In the genomic region with DNA sequence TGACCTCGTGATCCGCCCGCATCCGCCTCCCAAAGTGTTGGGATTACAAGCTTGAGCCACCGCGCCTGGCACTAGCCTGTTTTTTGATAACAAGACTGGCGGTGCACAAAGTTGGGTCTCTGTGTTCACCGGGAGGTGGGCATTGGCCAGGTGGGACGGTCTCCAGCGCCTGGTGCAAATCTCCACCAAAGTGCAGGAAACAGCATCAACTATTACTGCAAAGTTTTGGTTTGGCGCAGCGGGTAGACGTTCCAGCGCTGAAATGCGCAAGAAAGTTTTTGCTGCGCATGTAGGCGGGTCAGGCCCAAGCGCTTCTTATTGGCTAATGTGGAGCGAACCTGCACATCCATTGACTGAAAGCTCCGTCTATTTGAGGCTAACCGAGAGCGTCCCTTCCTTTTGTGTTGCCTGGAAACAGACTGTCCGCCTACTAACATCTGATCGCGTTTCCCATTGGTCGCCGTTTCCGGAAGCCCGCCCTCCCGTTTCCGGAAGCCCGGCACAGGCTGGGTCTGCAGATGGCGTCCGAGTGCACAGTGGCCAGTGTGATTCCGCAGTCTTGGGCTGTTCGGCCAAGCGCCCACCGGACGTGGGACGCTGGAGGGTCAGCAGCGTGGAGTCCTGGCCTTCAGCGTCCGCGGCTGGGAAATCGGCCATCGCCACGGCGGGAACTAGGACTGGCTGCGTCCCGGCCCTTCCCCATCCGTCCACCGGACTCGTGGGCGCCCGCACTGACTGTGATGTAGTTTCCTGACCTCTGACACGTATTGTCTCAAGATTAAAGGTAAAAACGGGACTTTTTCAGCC, we compare ENCODE assay signal across 1 cellular context.
TF ChIP-seq lines count a peak whose summit lies in the region.

No MANE protein-coding gene starts in this region.

TF ChIP-seq in GM12878, 131 proteins besides CTCF, POLR2A, EP300 and RAD21 (continued from another document):
- 0 out of 2 replicates have a peak, but pooled peaks have one; percentile 9 for TF ChIP-seq RBBP5 (conservative IDR thresholded peaks at IDR 0.05)
- TF ChIP-seq MEF2A (IDR thresholded peaks at IDR 0.05; ENCODE audit: insufficient read depth, low read depth, low read length), result no peak
- no peak for TF ChIP-seq MTA2 (IDR thresholded peaks at IDR 0.05; ENCODE audit: low read depth)
- TF ChIP-seq FOXM1 (IDR thresholded peaks at IDR 0.05; ENCODE audit: low read depth, low read length), result no peak
- no peak for TF ChIP-seq EED (IDR thresholded peaks at IDR 0.05; ENCODE audit: low read depth)
- no peak for TF ChIP-seq EZH2 (IDR thresholded peaks at IDR 0.05; ENCODE audit: borderline replicate concordance, control insufficient read depth, low read depth, low read length)
- TF ChIP-seq, protein P1, sequence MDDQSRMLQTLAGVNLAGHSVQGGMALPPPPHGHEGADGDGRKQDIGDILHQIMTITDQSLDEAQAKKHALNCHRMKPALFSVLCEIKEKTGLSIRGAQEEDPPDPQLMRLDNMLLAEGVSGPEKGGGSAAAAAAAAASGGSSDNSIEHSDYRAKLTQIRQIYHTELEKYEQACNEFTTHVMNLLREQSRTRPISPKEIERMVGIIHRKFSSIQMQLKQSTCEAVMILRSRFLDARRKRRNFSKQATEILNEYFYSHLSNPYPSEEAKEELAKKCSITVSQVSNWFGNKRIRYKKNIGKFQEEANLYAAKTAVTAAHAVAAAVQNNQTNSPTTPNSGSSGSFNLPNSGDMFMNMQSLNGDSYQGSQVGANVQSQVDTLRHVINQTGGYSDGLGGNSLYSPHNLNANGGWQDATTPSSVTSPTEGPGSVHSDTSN (IDR thresholded peaks at IDR 0.05; ENCODE audit: insufficient replicate concordance, low read depth, low read length), result peak; percentile 95
- peak; percentile 78 for TF ChIP-seq KLF5 (IDR thresholded peaks at IDR 0.05; ENCODE audit: partially characterized antibody)
- peak; percentile 56; the same call in 1 of the 2 replicates for TF ChIP-seq BMI1 (IDR thresholded peaks at IDR 0.05; ENCODE audit: borderline replicate concordance)
- peak; percentile 57 for TF ChIP-seq SIN3A (IDR thresholded peaks at IDR 0.05; ENCODE audit: low read depth, low read length)
- TF ChIP-seq, protein P2, sequence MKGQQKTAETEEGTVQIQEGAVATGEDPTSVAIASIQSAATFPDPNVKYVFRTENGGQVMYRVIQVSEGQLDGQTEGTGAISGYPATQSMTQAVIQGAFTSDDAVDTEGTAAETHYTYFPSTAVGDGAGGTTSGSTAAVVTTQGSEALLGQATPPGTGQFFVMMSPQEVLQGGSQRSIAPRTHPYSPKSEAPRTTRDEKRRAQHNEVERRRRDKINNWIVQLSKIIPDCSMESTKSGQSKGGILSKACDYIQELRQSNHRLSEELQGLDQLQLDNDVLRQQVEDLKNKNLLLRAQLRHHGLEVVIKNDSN (IDR thresholded peaks at IDR 0.05; ENCODE audit: borderline replicate concordance, extremely low read length, insufficient read depth, low read depth, low read length), result no peak
- TF ChIP-seq SP1 (IDR thresholded peaks at IDR 0.05; ENCODE audit: low read depth, low read length), result peak; percentile 97
- TF ChIP-seq, protein P3, sequence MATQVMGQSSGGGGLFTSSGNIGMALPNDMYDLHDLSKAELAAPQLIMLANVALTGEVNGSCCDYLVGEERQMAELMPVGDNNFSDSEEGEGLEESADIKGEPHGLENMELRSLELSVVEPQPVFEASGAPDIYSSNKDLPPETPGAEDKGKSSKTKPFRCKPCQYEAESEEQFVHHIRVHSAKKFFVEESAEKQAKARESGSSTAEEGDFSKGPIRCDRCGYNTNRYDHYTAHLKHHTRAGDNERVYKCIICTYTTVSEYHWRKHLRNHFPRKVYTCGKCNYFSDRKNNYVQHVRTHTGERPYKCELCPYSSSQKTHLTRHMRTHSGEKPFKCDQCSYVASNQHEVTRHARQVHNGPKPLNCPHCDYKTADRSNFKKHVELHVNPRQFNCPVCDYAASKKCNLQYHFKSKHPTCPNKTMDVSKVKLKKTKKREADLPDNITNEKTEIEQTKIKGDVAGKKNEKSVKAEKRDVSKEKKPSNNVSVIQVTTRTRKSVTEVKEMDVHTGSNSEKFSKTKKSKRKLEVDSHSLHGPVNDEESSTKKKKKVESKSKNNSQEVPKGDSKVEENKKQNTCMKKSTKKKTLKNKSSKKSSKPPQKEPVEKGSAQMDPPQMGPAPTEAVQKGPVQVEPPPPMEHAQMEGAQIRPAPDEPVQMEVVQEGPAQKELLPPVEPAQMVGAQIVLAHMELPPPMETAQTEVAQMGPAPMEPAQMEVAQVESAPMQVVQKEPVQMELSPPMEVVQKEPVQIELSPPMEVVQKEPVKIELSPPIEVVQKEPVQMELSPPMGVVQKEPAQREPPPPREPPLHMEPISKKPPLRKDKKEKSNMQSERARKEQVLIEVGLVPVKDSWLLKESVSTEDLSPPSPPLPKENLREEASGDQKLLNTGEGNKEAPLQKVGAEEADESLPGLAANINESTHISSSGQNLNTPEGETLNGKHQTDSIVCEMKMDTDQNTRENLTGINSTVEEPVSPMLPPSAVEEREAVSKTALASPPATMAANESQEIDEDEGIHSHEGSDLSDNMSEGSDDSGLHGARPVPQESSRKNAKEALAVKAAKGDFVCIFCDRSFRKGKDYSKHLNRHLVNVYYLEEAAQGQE (IDR thresholded peaks at IDR 0.05; ENCODE audit: low read depth, low read length), result no peak
- no peak for TF ChIP-seq TCF7 (IDR thresholded peaks at IDR 0.05; ENCODE audit: borderline replicate concordance)
